8 cellular contexts compared by ENCODE assay signal in the genomic region with DNA sequence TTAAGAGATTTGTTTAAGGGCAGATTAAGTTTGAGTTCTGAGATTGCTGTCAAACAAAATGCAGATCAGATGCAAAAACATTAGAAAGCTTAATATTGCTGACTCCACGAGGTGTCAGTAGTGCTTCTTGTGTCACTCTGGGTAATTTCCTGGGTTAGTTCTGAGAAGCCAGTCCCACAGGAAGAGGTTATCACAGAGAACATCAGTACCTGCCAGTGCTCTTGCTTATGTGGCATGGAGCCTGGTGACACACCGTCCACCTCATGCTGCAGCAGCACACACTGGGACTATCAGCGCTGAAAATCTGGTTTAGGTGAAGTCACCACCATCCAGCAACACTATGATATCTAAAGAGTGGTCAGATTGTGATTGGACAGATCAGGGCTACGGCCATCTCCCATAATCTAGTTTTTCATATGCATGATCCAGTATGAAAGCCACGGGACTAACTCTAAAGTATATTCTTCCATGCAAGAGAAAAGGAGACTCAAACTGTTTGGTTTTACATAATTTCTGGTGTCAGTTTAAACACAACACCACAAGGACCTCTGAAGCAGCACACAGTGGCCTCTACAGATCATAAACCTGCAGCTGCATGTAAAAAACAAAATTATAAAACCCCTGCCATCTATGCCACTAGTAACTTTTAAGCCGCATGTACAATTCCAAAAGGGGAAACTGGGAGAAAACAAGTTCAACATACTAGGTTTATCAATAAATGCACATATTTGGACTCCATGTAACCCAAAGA.
DNase-seq lines count a peak whose midpoint lies in the region; ATAC-seq, FAIRE-seq and TF ChIP-seq lines count a peak whose summit lies in the region.

No MANE protein-coding gene starts in this region.

- no peak for DNase-seq in D721Med (ENCODE audit: insufficient read length, low spot score)
- DNase-seq in activated naive CD8-positive, alpha-beta T cell treated with anti-CD3 and anti-CD28 coated beads, Interleukin-2, amount 50 U/mL, for 24 hours: peak; percentile 31
- DNase-seq in islet precursor cell: peak; percentile 76
- DNase-seq in stimulated activated CD8-positive, alpha-beta memory T cell treated with anti-CD3 and anti-CD28 coated beads, Interleukin-15, amount 100 ng/mL, for 48 hours (ENCODE audit: low read depth in 2 of 2): peak; percentile 26 to 42
- DNase-seq in NCI-H2171 (lab: John Stamatoyannopoulos, UW): no peak

- H2AFZ ChIP-seq in SU-DHL-6 (ENCODE audit: low read depth, low read length, severe bottlenecking): peak overlapping the region; percentile 15

- H3K9ac ChIP-seq in SU-DHL-6 (ENCODE audit: low read length): no peak overlapping the region; the same call in 1 of the 2 replicates

- no peaks in the 10 kb centered on the region for H3K36me3 ChIP-seq in SU-DHL-6 (ENCODE audit: low read length)

- peak; percentile 88 for ATAC-seq in GM19438 (IDR thresholded peaks at IDR 0.05; ENCODE audit: low read depth, unreplicated experiment)
- peak; percentile 68 for ATAC-seq in HG03520 (IDR thresholded peaks at IDR 0.05; ENCODE audit: unreplicated experiment)
- peak; percentile 100 for ATAC-seq in activated naive CD8-positive, alpha-beta T cell treated with anti-CD3 and anti-CD28 coated beads, Interleukin-2, amount 50 U/mL, for 24 hours

- H3K4me3 Mint-ChIP-seq in activated naive CD8-positive, alpha-beta T cell treated with anti-CD3 and anti-CD28 coated beads, Interleukin-2, amount 50 U/mL, for 24 hours: no peak overlapping the region

- no peaks in the 10 kb centered on the region for H3K27me3 ChIP-seq in SU-DHL-6 (ENCODE audit: low read length)

- no peaks in the 10 kb centered on the region for H3K79me2 ChIP-seq in SU-DHL-6 (ENCODE audit: insufficient read depth, low read length)

- peak overlapping the region; percentile 2 for H3K4me2 ChIP-seq in SU-DHL-6 (ENCODE audit: low read depth, low read length, poor library complexity, severe bottlenecking)

- no peaks in the 10 kb centered on the region for H3K27me3 Mint-ChIP-seq in activated naive CD8-positive, alpha-beta T cell treated with anti-CD3 and anti-CD28 coated beads, Interleukin-2, amount 50 U/mL, for 24 hours

- no peak overlapping the region for H3K4me3 ChIP-seq in SU-DHL-6 (ENCODE audit: insufficient read depth, low read length, poor library complexity, severe bottlenecking)

- H3F3A ChIP-seq in SU-DHL-6 (ENCODE audit: insufficient read depth): no peaks in the 10 kb centered on the region

- peak; percentile 64 for TF ChIP-seq CTCF in D721Med (IDR thresholded peaks at IDR 0.05; ENCODE audit: insufficient read depth, missing control alignments)
- peak; percentile 52 for TF ChIP-seq CTCF in SU-DHL-6 (IDR thresholded peaks at IDR 0.05; ENCODE audit: insufficient read depth, low read length, poor library complexity, severe bottlenecking)

- no peak for FAIRE-seq in D721Med (lab: Jason Lieb, UNC)

- peak overlapping the region; percentile 69 for H3K27ac Mint-ChIP-seq in activated naive CD8-positive, alpha-beta T cell treated with anti-CD3 and anti-CD28 coated beads, Interleukin-2, amount 50 U/mL, for 24 hours

- no peaks in the 10 kb centered on the region for H3K9me3 ChIP-seq in SU-DHL-6 (ENCODE audit: insufficient read depth, low read length)

- no peak overlapping the region for H3K27ac ChIP-seq in SU-DHL-6 (ENCODE audit: low read depth, low read length)

- peaks cover 15% of the 10 kb centered on the region for H3K4me1 Mint-ChIP-seq in activated naive CD8-positive, alpha-beta T cell treated with anti-CD3 and anti-CD28 coated beads, Interleukin-2, amount 50 U/mL, for 24 hours

- H4K20me1 ChIP-seq in SU-DHL-6 (ENCODE audit: low read depth, low read length): no peaks in the 10 kb centered on the region

- H3K9me3 Mint-ChIP-seq in activated naive CD8-positive, alpha-beta T cell treated with anti-CD3 and anti-CD28 coated beads, Interleukin-2, amount 50 U/mL, for 24 hours: no peaks in the 10 kb centered on the region

- peaks cover 9% of the 10 kb centered on the region for H3K36me3 Mint-ChIP-seq in activated naive CD8-positive, alpha-beta T cell treated with anti-CD3 and anti-CD28 coated beads, Interleukin-2, amount 50 U/mL, for 24 hours (ENCODE audit: low read depth)

- H3K9me2 ChIP-seq in SU-DHL-6 (replicated peaks; ENCODE audit: insufficient read depth, low read length): no peaks in the 10 kb centered on the region

Comparison
In these comparisons a context has a peak if more than half of its experiments do, and no peak if none do; other contexts are left out.
1. DNase-seq: peak in activated naive CD8-positive, alpha-beta T cell treated with anti-CD3 and anti-CD28 coated beads, Interleukin-2, amount 50 U/mL, for 24 hours (single experiment), islet precursor cell (single experiment) and stimulated activated CD8-positive, alpha-beta memory T cell treated with anti-CD3 and anti-CD28 coated beads, Interleukin-15, amount 100 ng/mL, for 48 hours (2 of 2); none in D721Med (single experiment) and NCI-H2171 (single experiment).
2. Peak in every context shown above with its lines, with median percentiles within 50 percentile points of each other: ATAC-seq.